Comparison of ENCODE assay signal across 15 cellular contexts in genomic region chr2:112814278-112814677, GRCh38. TPM values are rescaled to one million over a fixed set of nuclear protein-coding genes. Genes with fewer than 3 reads are reported as not detected.
DNase-seq lines count a peak whose midpoint lies in the region; ATAC-seq and TF ChIP-seq lines count a peak whose summit lies in the region.
"Had no signal": no experiment of that assay in that cellular context is flagged by ENCODE, and none has a peak within 500 bp of the region (broad histone marks: within the 10 kb centered on the region; RNA-seq: fewer than 3 reads in every experiment).

No MANE protein-coding gene starts in this region.

- peaks cover 7% of the 10 kb centered on the region for H3K4me1 ChIP-seq in mucosa of descending colon (ENCODE audit: low read depth)
- H3K4me1 ChIP-seq in effector memory CD4-positive, alpha-beta T cell (ENCODE audit: control insufficient read depth, insufficient read depth, low read length, poor library complexity, severe bottlenecking), result no peaks in the 10 kb centered on the region
- peaks cover 33% of the 10 kb centered on the region for H3K4me1 ChIP-seq in suprapubic skin
- H3K4me1 ChIP-seq: thyroid gland had no signal

- no peak for TF ChIP-seq POLR2A in suprapubic skin (IDR thresholded peaks at IDR 0.05)

- no peak overlapping the region for H3K4me3 Mint-ChIP-seq in Calu3 (ENCODE audit: low read depth, unreplicated experiment)
- no peak overlapping the region for H3K4me3 Mint-ChIP-seq in nephron
- H3K4me3 Mint-ChIP-seq: activated T-cell treated with anti-CD3 and anti-CD28 coated beads, Interleukin-2, amount 50 U/mL, for 24 hours; CD4-positive, CD25-positive, alpha-beta regulatory T cell had no signal

- H3K4me1 Mint-ChIP-seq in Calu3 (ENCODE audit: low read depth, unreplicated experiment) (peaks cover 79% of the 10 kb centered on the region), nephron (peaks cover 31% of the 10 kb centered on the region)

- peaks cover 4% of the 10 kb centered on the region for H3K9me3 Mint-ChIP-seq in Calu3 (ENCODE audit: low read depth, unreplicated experiment)
- H3K9me3 Mint-ChIP-seq in nephron, result peaks cover 2% of the 10 kb centered on the region

- intact Hi-C loops in Calu3 (cut with micrococcal nuclease; ENCODE audit: unreplicated experiment) (loop anchor here (5.0 kb wide), 2 partner anchors 53 to 68 kb away; no protein-coding TSS in a partner anchor), mucosa of descending colon (cut with DNase I, micrococcal nuclease) (no loop called here)

- ATAC-seq in mucosa of descending colon, result no peak
- ATAC-seq: gastroesophageal sphincter had no signal

- H3K27me3 Mint-ChIP-seq in Calu3 (ENCODE audit: unreplicated experiment) (no peaks in the 10 kb centered on the region), nephron (ENCODE audit: low read depth) (peaks cover 4% of the 10 kb centered on the region)
- H3K27me3 Mint-ChIP-seq: activated T-cell treated with anti-CD3 and anti-CD28 coated beads, Interleukin-2, amount 50 U/mL, for 24 hours had no signal

- H3K27ac Mint-ChIP-seq in Calu3 (ENCODE audit: unreplicated experiment) (peak overlapping the region; percentile 89), nephron (peak overlapping the region; percentile 48 to 69 (median 60))
- H3K27ac Mint-ChIP-seq: activated T-cell treated with anti-CD3 and anti-CD28 coated beads, Interleukin-2, amount 50 U/mL, for 24 hours had no signal

- POLR2A ChIA-PET in RWPE1 (lab: Yijun Ruan, JAX; ENCODE audit: low non-redundant PET), result interaction anchor here (0.8 kb wide), 1 partner anchor 18 kb away, joined by 3 read pairs; no protein-coding TSS in a partner anchor

- H3K4me3 ChIP-seq in epithelial cell of esophagus (ENCODE audit: low read length), result peak overlapping the region; percentile 14
- no peak overlapping the region for H3K4me3 ChIP-seq in mucosa of descending colon
- H3K4me3 ChIP-seq in effector memory CD4-positive, alpha-beta T cell (ENCODE audit: insufficient read depth, low read depth, low read length, poor library complexity, severe bottlenecking), result no peak overlapping the region
- no peak overlapping the region for H3K4me3 ChIP-seq in suprapubic skin
- H3K4me3 ChIP-seq: gastroesophageal sphincter, thyroid gland had no signal

- H3K36me3 ChIP-seq in mucosa of descending colon (ENCODE audit: low read depth) (no peaks in the 10 kb centered on the region), suprapubic skin (no peaks in the 10 kb centered on the region)
- H3K36me3 ChIP-seq in effector memory CD4-positive, alpha-beta T cell (ENCODE audit: control insufficient read depth, insufficient read depth, low read length), result no peaks in the 10 kb centered on the region
- H3K36me3 ChIP-seq: gastroesophageal sphincter, thyroid gland had no signal

- TF ChIP-seq CTCF in Calu3 (IDR thresholded peaks at IDR 0.05; ENCODE audit: unreplicated experiment) (no peak), RWPE1 (conservative IDR thresholded peaks at IDR 0.05; ENCODE audit: low read depth) (no peak), epithelial cell of esophagus (IDR thresholded peaks at IDR 0.05; ENCODE audit: insufficient read depth, low read depth, low read length, missing control alignments) (peak; percentile 44), nephron (IDR thresholded peaks at IDR 0.05; ENCODE audit: unreplicated experiment in 3 of 3) (peak in 2 of 3 experiments; percentile 11), mucosa of descending colon (IDR thresholded peaks at IDR 0.05) (no peak), suprapubic skin (IDR thresholded peaks at IDR 0.05) (no peak)

- H3K36me3 Mint-ChIP-seq in Calu3 (ENCODE audit: insufficient read depth, unreplicated experiment) (peaks cover 23% of the 10 kb centered on the region), nephron (ENCODE audit: low read depth) (no peaks in the 10 kb centered on the region)
- H3K36me3 Mint-ChIP-seq: CD4-positive, CD25-positive, alpha-beta regulatory T cell had no signal

- DNase-seq in Calu3, result no peak
- DNase-seq in RWPE1 (ENCODE audit: low spot score), result peak; percentile 95
- DNase-seq in epithelial cell of esophagus (ENCODE audit: low read depth), result peak; percentile 96
- DNase-seq in effector CD4-positive, alpha-beta T cell, result no peak
- no peak for DNase-seq in mucosa of descending colon
- DNase-seq in effector memory CD4-positive, alpha-beta T cell, result no peak
- no peak for DNase-seq in suprapubic skin (ENCODE audit: low spot score in 2 of 2)
- DNase-seq: activated T-cell treated with anti-CD3 and anti-CD28 coated beads, Interleukin-2, amount 50 U/mL, for 24 hours; CD4-positive, CD25-positive, alpha-beta regulatory T cell; central memory CD4-positive, alpha-beta T cell; RPMI8226; thyroid gland had no signal

- H3K27me3 ChIP-seq in effector memory CD4-positive, alpha-beta T cell (replicated peaks; ENCODE audit: control insufficient read depth, insufficient read depth, low read length, poor library complexity, severe bottlenecking), result no peaks in the 10 kb centered on the region
- no peaks in the 10 kb centered on the region for H3K27me3 ChIP-seq in suprapubic skin
- H3K27me3 ChIP-seq: gastroesophageal sphincter, thyroid gland had no signal

- CTCF ChIA-PET in Calu3 (lab: Charles Lee) (no interaction called here), RWPE1 (lab: Yijun Ruan, JAX) (no interaction called here)

- peak overlapping the region; percentile 73 for H3K27ac ChIP-seq in RWPE1
- H3K27ac ChIP-seq in effector memory CD4-positive, alpha-beta T cell (ENCODE audit: insufficient read depth, low read length, poor library complexity, severe bottlenecking), result no peak overlapping the region
- H3K27ac ChIP-seq in suprapubic skin, result no peak overlapping the region
- H3K27ac ChIP-seq: gastroesophageal sphincter, thyroid gland had no signal

- BruUV-seq in Calu3 (replicated peaks; lab: Mats Ljungman, UMichigan), result no TSS peak

- WGBS in suprapubic skin, result 30% methylated on average over 2 of the region's 2 CpGs

- H3K9me3 ChIP-seq in mucosa of descending colon (no peaks in the 10 kb centered on the region), suprapubic skin (no peaks in the 10 kb centered on the region)
- no peaks in the 10 kb centered on the region for H3K9me3 ChIP-seq in effector memory CD4-positive, alpha-beta T cell (ENCODE audit: control insufficient read depth, low read length)
- H3K9me3 ChIP-seq: gastroesophageal sphincter, thyroid gland had no signal

- TF ChIP-seq EP300 in suprapubic skin (IDR thresholded peaks at IDR 0.05), result no peak

RNA-seq across cellular contexts. Expression of gene IL1B, which starts 22.3 kb away (rescaled TPM):
- 4.1 and 15.5 TPM in 2 replicates for total RNA-seq in Calu3 (2022)
- 1 to 10 TPM; 2.1 to 6.4 (median 4.2) TPM for total RNA-seq in mucosa of descending colon
- 1 to 10 TPM in 1 of 4 donors, not detected in 3; 1.2 TPM for total RNA-seq in suprapubic skin
- total RNA-seq: lung microvascular endothelial cell had no signal

RNA-seq across cellular contexts. Expression of gene IL1A, which starts 30.0 kb away (rescaled TPM):
- total RNA-seq in Calu3 (2022) (6.4 and 14.4 TPM in 2 replicates), mucosa of descending colon (not detected), suprapubic skin (1 to 10 TPM in 1 of 4 donors, under 1 TPM in 2, not detected in 1; 0.49 to 1.1 (median 0.76) TPM)
- total RNA-seq: gastroesophageal sphincter, lung microvascular endothelial cell had no signal

RNA-seq across cellular contexts. Expression of gene CKAP2L, which starts 49.9 kb away (rescaled TPM):
- total RNA-seq in Calu3 (2022) (27.4 and 42.5 TPM in 2 replicates), mucosa of descending colon (1 to 10 TPM; 1.2 to 9.5 (median 2.8) TPM), suprapubic skin (1 to 10 TPM; 1.7 to 9.1 (median 3.2) TPM)

Comparison
In these comparisons a context has a peak if more than half of its experiments do, and no peak if none do; other contexts are left out.
1. DNase-seq: peak in RWPE1 (single experiment) and epithelial cell of esophagus (single experiment); none in Calu3 (single experiment), effector CD4-positive, alpha-beta T cell (single experiment), mucosa of descending colon (0 of 3), effector memory CD4-positive, alpha-beta T cell (0 of 3) and suprapubic skin (0 of 2).
2. CTCF ChIP-seq: peak in epithelial cell of esophagus (single experiment) and nephron (2 of 3); none in Calu3 (single experiment), RWPE1 (single experiment), mucosa of descending colon (single experiment) and suprapubic skin (0 of 2).